ENCODE assay signal across 8 cellular contexts in the genomic region with DNA sequence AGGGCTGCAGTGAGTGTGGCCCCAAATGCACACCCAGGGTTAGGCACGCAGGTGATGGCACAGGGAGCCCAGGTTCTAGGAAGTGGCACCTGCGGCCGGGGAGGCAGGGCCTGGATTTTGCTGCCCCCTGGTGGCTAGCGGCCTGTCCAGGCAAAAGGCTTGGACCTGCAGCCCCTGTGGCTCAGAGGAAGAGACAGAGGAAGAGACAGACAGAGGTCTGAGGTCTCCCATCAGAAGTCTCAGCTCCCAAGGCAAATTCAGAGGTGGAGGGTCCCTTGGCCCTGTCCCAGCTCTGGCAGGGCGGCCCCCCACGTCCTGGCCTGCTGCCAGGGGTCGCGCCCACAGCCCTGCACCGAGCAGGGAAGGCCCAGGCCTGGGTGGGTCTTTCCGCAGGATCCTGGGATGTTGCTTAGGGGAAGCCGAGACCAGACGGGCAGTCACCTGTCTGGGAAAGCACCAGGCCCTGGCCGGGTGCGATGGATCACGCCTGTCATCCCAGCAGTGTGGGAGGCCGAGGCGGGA. TPM values are rescaled to one million over a fixed set of nuclear protein-coding genes. Genes with fewer than 3 reads are reported as not detected.
DNase-seq lines count a peak whose midpoint lies in the region; ATAC-seq and TF ChIP-seq lines count a peak whose summit lies in the region.

No MANE protein-coding gene starts in this region.

- H3K4me1 Mint-ChIP-seq in activated CD4-positive, alpha-beta T cell treated with anti-CD3 and anti-CD28 coated beads, Interleukin-2, amount 10 ng/mL, durations not matched to agents 24 days and 14 days = peaks cover 11% of the 10 kb centered on the region

- peaks cover 3% of the 10 kb centered on the region; the same call in 1 of the 2 replicates for H4K20me1 ChIP-seq in DND-41 (ENCODE audit: insufficient read depth, low read length)

- CTCF ChIA-PET in HEK293 (lab: Yijun Ruan, JAX) = interaction anchor here (0.8 to 3.8 kb wide), 14 partner anchors 13 to 232 kb away, joined by 3 to 31 read pairs (median 4); a partner anchor contains a TSS

- peak overlapping the region; percentile 80 for H3K4me2 ChIP-seq in DND-41 (ENCODE audit: insufficient read depth, low read length)

- H3K79me2 ChIP-seq in DND-41 (ENCODE audit: insufficient read depth, low read length) = peaks cover 6% of the 10 kb centered on the region; the same call in 1 of the 2 replicates

- H3K36me3 Mint-ChIP-seq in activated CD4-positive, alpha-beta T cell treated with anti-CD3 and anti-CD28 coated beads, Interleukin-2, amount 10 ng/mL, durations not matched to agents 24 days and 14 days (ENCODE audit: low read depth) = peaks cover 4% of the 10 kb centered on the region

- peak overlapping the region; percentile 46 for H2AFZ ChIP-seq in DND-41 (ENCODE audit: low read depth, low read length)

- H3K27ac ChIP-seq in DND-41 (ENCODE audit: low read length) (peak overlapping the region; percentile 94), HEK293 (ENCODE audit: extremely low read depth, low read depth, low read length) (no peak overlapping the region), coronary artery (peak overlapping the region; percentile 98 to 99), left lung (peak overlapping the region; percentile 97)

- H3K4me3 Mint-ChIP-seq in activated CD4-positive, alpha-beta T cell treated with anti-CD3 and anti-CD28 coated beads, Interleukin-2, amount 10 ng/mL, durations not matched to agents 24 days and 14 days = peak overlapping the region; percentile 93

- intact Hi-C loops in activated CD4-positive, alpha-beta T cell treated with anti-CD3 and anti-CD28 coated beads, Interleukin-2, amount 10 ng/mL, durations not matched to agents 24 days and 14 days (cut with micrococcal nuclease) = loop anchor here (1.0 to 5.0 kb wide), 5 partner anchors 8 to 353 kb away; a partner anchor contains a TSS
- intact Hi-C loops in left lung (cut with DNase I) = loop anchor here in 1 of 2 donors (10.0 kb wide), 1 partner anchor 133 kb away; a partner anchor contains a TSS

- peak overlapping the region; percentile 71 for H3K9ac ChIP-seq in DND-41 (ENCODE audit: low read depth, low read length)

- TF ChIP-seq CTCF in DND-41 (IDR thresholded peaks at IDR 0.05; ENCODE audit: borderline replicate concordance, extremely low read depth, low read length, poor library complexity, severe bottlenecking) (peak; percentile 92), HEK293 (tag by site-specific recombination; IDR thresholded peaks at IDR 0.05) (peak; percentile 88), coronary artery (IDR thresholded peaks at IDR 0.05) (peak; percentile 92), left lung (IDR thresholded peaks at IDR 0.05) (peak; percentile 97)

- H3K9me3 ChIP-seq in DND-41 (ENCODE audit: insufficient read depth, low read length, severe bottlenecking) = no peaks in the 10 kb centered on the region
- H3K9me3 ChIP-seq in HEK293 (ENCODE audit: control insufficient read depth, insufficient read depth, low read depth, low read length) = no peaks in the 10 kb centered on the region
- no peaks in the 10 kb centered on the region for H3K9me3 ChIP-seq in left lung

- H3K4me1 ChIP-seq in DND-41 (ENCODE audit: insufficient read depth, low read length) (peaks cover 44% of the 10 kb centered on the region), HEK293 (ENCODE audit: control insufficient read depth, insufficient read depth, low read length) (no peaks in the 10 kb centered on the region; the same call in 1 of the 2 replicates), left lung (peaks cover 31 to 66% of the 10 kb centered on the region in 2 donors)

- peak overlapping the region; percentile 95 for H3K27ac Mint-ChIP-seq in activated CD4-positive, alpha-beta T cell treated with anti-CD3 and anti-CD28 coated beads, Interleukin-2, amount 10 ng/mL, durations not matched to agents 24 days and 14 days

- DNase-seq in DND-41 (peak; percentile 79), NCI-H2227 (lab: John Stamatoyannopoulos, UW; ENCODE audit: unreplicated experiment) (peak; percentile 84), coronary artery (ENCODE audit: low spot score) (peak; percentile 89), left lung (peak; percentile 90 to 96)
- DNase-seq in activated CD4-positive, alpha-beta T cell treated with anti-CD3 and anti-CD28 coated beads, Interleukin-2, amount 10 ng/mL, durations not matched to agents 24 days and 14 days = peak; percentile 94
- peak; percentile 79 to 83 for DNase-seq in stimulated activated CD4-positive, alpha-beta T cell treated with anti-CD3 and anti-CD28 coated beads, Interleukin-2, amount 100 ng/mL, for 48 hours

- ATAC-seq in DND-41 (ENCODE audit: insufficient read depth, low read depth) (peak; percentile 11), left lung (peak; percentile 68), GM21576 (IDR thresholded peaks at IDR 0.05; ENCODE audit: unreplicated experiment) (no peak)

- no peaks in the 10 kb centered on the region for H3K27me3 Mint-ChIP-seq in activated CD4-positive, alpha-beta T cell treated with anti-CD3 and anti-CD28 coated beads, Interleukin-2, amount 10 ng/mL, durations not matched to agents 24 days and 14 days

- H3K27me3 ChIP-seq in DND-41 (ENCODE audit: insufficient read depth, low read length, poor library complexity) (no peaks in the 10 kb centered on the region), left lung (no peaks in the 10 kb centered on the region)

- H3K36me3 ChIP-seq in DND-41 (ENCODE audit: insufficient read depth, low read length) = no peaks in the 10 kb centered on the region
- no peaks in the 10 kb centered on the region for H3K36me3 ChIP-seq in HEK293 (ENCODE audit: control insufficient read depth in 2 of 2, insufficient read depth in 1 of 2, low read length in 2 of 2)
- no peaks in the 10 kb centered on the region for H3K36me3 ChIP-seq in left lung

- POLR2A ChIA-PET in HEK293 (lab: Yijun Ruan, JAX) = interaction anchor here (2.9 kb wide), 1 partner anchor 22 kb away, joined by 33 read pairs; a partner anchor contains a TSS

- no peaks in the 10 kb centered on the region for H3K9me3 Mint-ChIP-seq in activated CD4-positive, alpha-beta T cell treated with anti-CD3 and anti-CD28 coated beads, Interleukin-2, amount 10 ng/mL, durations not matched to agents 24 days and 14 days

- H3K4me3 ChIP-seq in DND-41 (ENCODE audit: low read depth in 1 of 2, low read length in 2 of 2) (peak overlapping the region; percentile 14 to 64; a peak in 3 of 4 replicates), HEK293 (ENCODE audit: low read depth, low read length) (no peak overlapping the region), coronary artery (peak overlapping the region; percentile 85), left lung (peak overlapping the region in 1 of 2 donors; percentile 61)

TF ChIP-seq in HEK293, 187 proteins besides CTCF, POLR2A, EP300 and RAD21 (continues in another document):
- TF ChIP-seq WT1 (tag by site-specific recombination; IDR thresholded peaks at IDR 0.05) (no peak), ZNF561 (tag by site-specific recombination; IDR thresholded peaks at IDR 0.05; ENCODE audit: borderline replicate concordance) (0 out of 2 replicates have a peak, but pooled peaks have one; percentile 21), GLIS2 (tag by site-specific recombination; IDR thresholded peaks at IDR 0.05) (0 out of 2 replicates have a peak, but pooled peaks have one; percentile 32), ZNF138 (tag by site-specific recombination; IDR thresholded peaks at IDR 0.05; ENCODE audit: borderline replicate concordance) (no peak), ZNF202 (tag by site-specific recombination; IDR thresholded peaks at IDR 0.05; ENCODE audit: borderline replicate concordance) (no peak)
- TF ChIP-seq, protein P1, sequence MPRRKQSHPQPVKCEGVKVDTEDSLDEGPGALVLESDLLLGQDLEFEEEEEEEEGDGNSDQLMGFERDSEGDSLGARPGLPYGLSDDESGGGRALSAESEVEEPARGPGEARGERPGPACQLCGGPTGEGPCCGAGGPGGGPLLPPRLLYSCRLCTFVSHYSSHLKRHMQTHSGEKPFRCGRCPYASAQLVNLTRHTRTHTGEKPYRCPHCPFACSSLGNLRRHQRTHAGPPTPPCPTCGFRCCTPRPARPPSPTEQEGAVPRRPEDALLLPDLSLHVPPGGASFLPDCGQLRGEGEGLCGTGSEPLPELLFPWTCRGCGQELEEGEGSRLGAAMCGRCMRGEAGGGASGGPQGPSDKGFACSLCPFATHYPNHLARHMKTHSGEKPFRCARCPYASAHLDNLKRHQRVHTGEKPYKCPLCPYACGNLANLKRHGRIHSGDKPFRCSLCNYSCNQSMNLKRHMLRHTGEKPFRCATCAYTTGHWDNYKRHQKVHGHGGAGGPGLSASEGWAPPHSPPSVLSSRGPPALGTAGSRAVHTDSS (tag by site-specific recombination; IDR thresholded peaks at IDR 0.05) = 0 out of 2 replicates have a peak, but pooled peaks have one; percentile 11
- TF ChIP-seq, protein P2, sequence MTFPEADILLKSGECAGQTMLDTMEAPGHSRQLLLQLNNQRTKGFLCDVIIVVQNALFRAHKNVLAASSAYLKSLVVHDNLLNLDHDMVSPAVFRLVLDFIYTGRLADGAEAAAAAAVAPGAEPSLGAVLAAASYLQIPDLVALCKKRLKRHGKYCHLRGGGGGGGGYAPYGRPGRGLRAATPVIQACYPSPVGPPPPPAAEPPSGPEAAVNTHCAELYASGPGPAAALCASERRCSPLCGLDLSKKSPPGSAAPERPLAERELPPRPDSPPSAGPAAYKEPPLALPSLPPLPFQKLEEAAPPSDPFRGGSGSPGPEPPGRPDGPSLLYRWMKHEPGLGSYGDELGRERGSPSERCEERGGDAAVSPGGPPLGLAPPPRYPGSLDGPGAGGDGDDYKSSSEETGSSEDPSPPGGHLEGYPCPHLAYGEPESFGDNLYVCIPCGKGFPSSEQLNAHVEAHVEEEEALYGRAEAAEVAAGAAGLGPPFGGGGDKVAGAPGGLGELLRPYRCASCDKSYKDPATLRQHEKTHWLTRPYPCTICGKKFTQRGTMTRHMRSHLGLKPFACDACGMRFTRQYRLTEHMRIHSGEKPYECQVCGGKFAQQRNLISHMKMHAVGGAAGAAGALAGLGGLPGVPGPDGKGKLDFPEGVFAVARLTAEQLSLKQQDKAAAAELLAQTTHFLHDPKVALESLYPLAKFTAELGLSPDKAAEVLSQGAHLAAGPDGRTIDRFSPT (tag by site-specific recombination; IDR thresholded peaks at IDR 0.05) = peak; percentile 63; the same call in 1 of the 2 replicates

RNA-seq across cellular contexts. Expression of a gene that starts 8.0 kb away (rescaled TPM):
- 207 and 209 TPM in 2 replicates for total RNA-seq in activated CD4-positive, alpha-beta T cell treated with anti-CD3 and anti-CD28 coated beads, Interleukin-2, amount 10 ng/mL, durations not matched to agents 24 days and 14 days
- 100 to 1,000 TPM in 1 of 2 donors, 10 to 100 TPM in 1; 90.8 to 109 TPM for total RNA-seq in left lung

RNA-seq across cellular contexts. Expression of a gene that starts 18.1 kb away (rescaled TPM):
- not detected in 2 replicates for total RNA-seq in activated CD4-positive, alpha-beta T cell treated with anti-CD3 and anti-CD28 coated beads, Interleukin-2, amount 10 ng/mL, durations not matched to agents 24 days and 14 days
- 1 to 10 TPM in 1 of 2 donors, under 1 TPM in 1; 0.89 to 1.2 TPM for total RNA-seq in left lung

RNA-seq across cellular contexts. Expression of a gene that starts 21.7 kb away (rescaled TPM):
- total RNA-seq in activated CD4-positive, alpha-beta T cell treated with anti-CD3 and anti-CD28 coated beads, Interleukin-2, amount 10 ng/mL, durations not matched to agents 24 days and 14 days = 55.2 and 56.7 TPM in 2 replicates
- 10 to 100 TPM; 29.2 to 29.9 TPM for total RNA-seq in left lung

RNA-seq across cellular contexts. Expression of a gene that starts 38.4 kb away (rescaled TPM):
- total RNA-seq in activated CD4-positive, alpha-beta T cell treated with anti-CD3 and anti-CD28 coated beads, Interleukin-2, amount 10 ng/mL, durations not matched to agents 24 days and 14 days = 42.3 and 43.5 TPM in 2 replicates
- 10 to 100 TPM; 33.2 to 43.4 TPM for total RNA-seq in left lung
